In genomic region chr16:88886915-88887521, GRCh38 we compare ENCODE assay signal across 12 cellular contexts. TPM values are rescaled to one million over a fixed set of nuclear protein-coding genes. Genes with fewer than 3 reads are reported as not detected.
DNase-seq lines count a peak whose midpoint lies in the region; ATAC-seq, FAIRE-seq and TF ChIP-seq lines count a peak whose summit lies in the region.
"Had no signal": no experiment of that assay in that cellular context is flagged by ENCODE, and none has a peak within 500 bp of the region (broad histone marks: within the 10 kb centered on the region; RNA-seq: fewer than 3 reads in every experiment).

No MANE protein-coding gene starts in this region.

- POLR2A ChIA-PET in WTC11 (lab: Charles Lee), result no interaction called here

- no peak for FAIRE-seq in HTR-8/SVneo (lab: Jason Lieb, UNC)
- no peak for FAIRE-seq in RCC 7860 (lab: Jason Lieb, UNC)

- H3K27me3 Mint-ChIP-seq in WTC11 (ENCODE audit: low read depth), result peaks cover 2% of the 10 kb centered on the region

- peaks cover 40 to 57% (median 45%) of the 10 kb centered on the region in 3 donors for H3K36me3 ChIP-seq in skeletal muscle tissue (ENCODE audit: control insufficient read depth in 3 of 3, insufficient read depth in 3 of 3, low read length in 3 of 3)

- peak overlapping the region in 2 of 3 donors; percentile 45 to 64 for H3K9ac ChIP-seq in skeletal muscle tissue (ENCODE audit: low read depth in 1 of 3, low read length in 3 of 3)

- no peaks in the 10 kb centered on the region for H3K9me3 ChIP-seq in skeletal muscle tissue (ENCODE audit: control insufficient read depth in 3 of 3, low read length in 3 of 3)

- no peaks in the 10 kb centered on the region for H3K27me3 ChIP-seq in skeletal muscle tissue (ENCODE audit: control insufficient read depth in 3 of 3, insufficient read depth in 3 of 3, low read length in 3 of 3)

- no peaks in the 10 kb centered on the region for H3K4me1 Mint-ChIP-seq in WTC11

- CTCF ChIA-PET in WTC11 (lab: Charles Lee), result interaction anchor here (1.3 kb wide), 1 partner anchor 132 kb away, joined by 4 read pairs; no protein-coding TSS in a partner anchor

- no peaks in the 10 kb centered on the region for H3K36me3 Mint-ChIP-seq in WTC11

- H3K27ac ChIP-seq in skeletal muscle tissue (ENCODE audit: low read depth, low read length), result peak overlapping the region; percentile 74
- H3K27ac ChIP-seq: C4-2B had no signal

- ATAC-seq in WTC11, result no peak

- no peak overlapping the region for H3K27ac Mint-ChIP-seq in WTC11

- peak overlapping the region in 2 of 3 donors; percentile 9 to 45 for H3K4me3 ChIP-seq in skeletal muscle tissue (ENCODE audit: low read length in 3 of 3)
- H3K4me3 ChIP-seq: skin epidermis had no signal

- no peaks in the 10 kb centered on the region for H3K9me3 Mint-ChIP-seq in WTC11

- DNase-seq in DMS 273 treated with DMSO at 0.1 percent for 48 hours (lab: John Stamatoyannopoulos, UW) (peak; percentile 72), cerebellum (ENCODE audit: low spot score) (peak; percentile 82), hepatic stellate cell (ENCODE audit: low spot score) (peak; percentile 45), WTC11 (ENCODE audit: low spot score) (no peak), HTR-8/SVneo (ENCODE audit: insufficient read length, low spot score) (no peak), RCC 7860 (ENCODE audit: low spot score) (no peak), NCI-H2196 (lab: John Stamatoyannopoulos, UW; ENCODE audit: unreplicated experiment) (no peak)
- DNase-seq: NCI-H510A treated with DMSO at 0.1 percent for 48 hours had no signal

- H3K4me1 ChIP-seq in skeletal muscle tissue (ENCODE audit: control insufficient read depth in 3 of 3, insufficient read depth in 3 of 3, low read length in 3 of 3), result peaks cover 61 to 72% (median 71%) of the 10 kb centered on the region in 3 donors

- H3K4me3 Mint-ChIP-seq in WTC11, result no peak overlapping the region

- TF ChIP-seq CTCF in WTC11 (IDR thresholded peaks at IDR 0.05), result no peak

TF ChIP-seq in WTC11, 78 proteins besides CTCF, POLR2A, EP300 and RAD21:
- TF ChIP-seq STAT6 (CRISPR knock-in tag; conservative IDR thresholded peaks at IDR 0.05; ENCODE audit: low read depth), result no peak
- TF ChIP-seq ETV6 (CRISPR knock-in tag; IDR thresholded peaks at IDR 0.05), result no peak
- TF ChIP-seq ATF3 (CRISPR knock-in tag; conservative IDR thresholded peaks at IDR 0.05), result no peak

RNA-seq across cellular contexts. Expression of gene PABPN1L, which starts 20.6 kb away (rescaled TPM):
- not detected for total RNA-seq in cerebellum
- not detected for total RNA-seq in skeletal muscle tissue
- total RNA-seq in WTC11 (2021), result not detected in 3 replicates
- total RNA-seq: mononuclear cell had no signal

RNA-seq across cellular contexts. Expression of gene TRAPPC2L, which starts 30.1 kb away (rescaled TPM):
- total RNA-seq in cerebellum (26.9 TPM), skeletal muscle tissue (29.2 TPM), WTC11 (2021) (63.1 to 82.0 TPM (median 64.5 TPM) in 3 replicates)

RNA-seq across cellular contexts. Expression of gene GALNS, which starts 30.3 kb away (rescaled TPM):
- total RNA-seq in cerebellum (19.1 TPM), skeletal muscle tissue (9.9 TPM), WTC11 (2021) (23.0 to 29.5 TPM (median 25.8 TPM) in 3 replicates)

Comparison
In these comparisons a context has a peak if more than half of its experiments do, and no peak if none do; other contexts are left out.
1. DNase-seq: peak in DMS 273 treated with DMSO at 0.1 percent for 48 hours (single experiment), cerebellum (single experiment) and hepatic stellate cell (single experiment); none in WTC11 (single experiment), HTR-8/SVneo (single experiment), RCC 7860 (single experiment) and NCI-H2196 (single experiment).